Comparison of ENCODE assay signal across 1 cellular context in the genomic region with DNA sequence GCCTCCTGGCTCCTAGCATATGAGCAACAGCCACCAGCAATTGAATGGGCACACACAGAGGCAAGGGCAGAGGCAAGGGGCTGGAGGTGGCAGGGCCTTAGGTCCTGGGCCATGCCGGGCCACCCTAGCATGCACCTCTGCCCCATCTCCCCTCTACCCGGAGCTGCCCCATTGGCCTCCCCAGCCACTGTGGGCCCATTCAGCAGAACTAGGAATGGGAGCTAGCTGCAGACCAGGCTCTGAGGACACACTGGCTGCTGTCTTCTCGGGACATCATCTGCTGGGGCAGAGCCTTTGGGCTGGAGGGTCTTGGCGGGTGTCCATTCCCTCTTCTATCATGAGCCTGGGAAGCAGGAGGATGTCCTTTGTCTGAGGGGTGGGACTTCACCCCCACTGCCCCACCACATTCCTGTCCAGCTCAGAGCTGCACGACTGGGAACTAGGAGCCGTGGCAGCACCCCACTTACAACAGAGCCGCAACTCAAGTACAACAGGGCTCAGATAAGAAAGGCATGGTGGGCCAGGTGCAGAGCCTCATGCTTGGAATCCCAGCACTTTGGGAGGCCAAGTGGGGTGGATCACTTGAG.
TF ChIP-seq lines count a peak whose summit lies in the region.

No MANE protein-coding gene starts in this region.

TF ChIP-seq in K562, 482 proteins besides CTCF, POLR2A, EP300 and RAD21:
- TF ChIP-seq HSF4 (CRISPR knock-in tag; IDR thresholded peaks at IDR 0.05; ENCODE audit: borderline replicate concordance) (no peak), DNMT1 (IDR thresholded peaks at IDR 0.05) (no peak), ZNF121 (CRISPR knock-in tag; conservative IDR thresholded peaks at IDR 0.05) (no peak), ZNF311 (CRISPR knock-in tag; IDR thresholded peaks at IDR 0.05) (no peak), TARDBP (IDR thresholded peaks at IDR 0.05) (no peak), PHF8 (IDR thresholded peaks at IDR 0.05; ENCODE audit: borderline replicate concordance, low read length) (no peak), CBFA2T3 (IDR thresholded peaks at IDR 0.05) (no peak), TFAM (CRISPR knock-in tag; conservative IDR thresholded peaks at IDR 0.05) (no peak)
- TF ChIP-seq, protein P1, sequence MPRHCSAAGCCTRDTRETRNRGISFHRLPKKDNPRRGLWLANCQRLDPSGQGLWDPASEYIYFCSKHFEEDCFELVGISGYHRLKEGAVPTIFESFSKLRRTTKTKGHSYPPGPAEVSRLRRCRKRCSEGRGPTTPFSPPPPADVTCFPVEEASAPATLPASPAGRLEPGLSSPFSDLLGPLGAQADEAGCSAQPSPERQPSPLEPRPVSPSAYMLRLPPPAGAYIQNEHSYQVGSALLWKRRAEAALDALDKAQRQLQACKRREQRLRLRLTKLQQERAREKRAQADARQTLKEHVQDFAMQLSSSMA (CRISPR knock-in tag; IDR thresholded peaks at IDR 0.05), result no peak
- TF ChIP-seq, protein P2, sequence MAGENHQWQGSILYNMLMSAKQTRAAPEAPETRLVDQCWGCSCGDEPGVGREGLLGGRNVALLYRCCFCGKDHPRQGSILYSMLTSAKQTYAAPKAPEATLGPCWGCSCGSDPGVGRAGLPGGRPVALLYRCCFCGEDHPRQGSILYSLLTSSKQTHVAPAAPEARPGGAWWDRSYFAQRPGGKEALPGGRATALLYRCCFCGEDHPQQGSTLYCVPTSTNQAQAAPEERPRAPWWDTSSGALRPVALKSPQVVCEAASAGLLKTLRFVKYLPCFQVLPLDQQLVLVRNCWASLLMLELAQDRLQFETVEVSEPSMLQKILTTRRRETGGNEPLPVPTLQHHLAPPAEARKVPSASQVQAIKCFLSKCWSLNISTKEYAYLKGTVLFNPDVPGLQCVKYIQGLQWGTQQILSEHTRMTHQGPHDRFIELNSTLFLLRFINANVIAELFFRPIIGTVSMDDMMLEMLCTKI (IDR thresholded peaks at IDR 0.05; ENCODE audit: partially characterized antibody), result no peak
- TF ChIP-seq, protein P3, sequence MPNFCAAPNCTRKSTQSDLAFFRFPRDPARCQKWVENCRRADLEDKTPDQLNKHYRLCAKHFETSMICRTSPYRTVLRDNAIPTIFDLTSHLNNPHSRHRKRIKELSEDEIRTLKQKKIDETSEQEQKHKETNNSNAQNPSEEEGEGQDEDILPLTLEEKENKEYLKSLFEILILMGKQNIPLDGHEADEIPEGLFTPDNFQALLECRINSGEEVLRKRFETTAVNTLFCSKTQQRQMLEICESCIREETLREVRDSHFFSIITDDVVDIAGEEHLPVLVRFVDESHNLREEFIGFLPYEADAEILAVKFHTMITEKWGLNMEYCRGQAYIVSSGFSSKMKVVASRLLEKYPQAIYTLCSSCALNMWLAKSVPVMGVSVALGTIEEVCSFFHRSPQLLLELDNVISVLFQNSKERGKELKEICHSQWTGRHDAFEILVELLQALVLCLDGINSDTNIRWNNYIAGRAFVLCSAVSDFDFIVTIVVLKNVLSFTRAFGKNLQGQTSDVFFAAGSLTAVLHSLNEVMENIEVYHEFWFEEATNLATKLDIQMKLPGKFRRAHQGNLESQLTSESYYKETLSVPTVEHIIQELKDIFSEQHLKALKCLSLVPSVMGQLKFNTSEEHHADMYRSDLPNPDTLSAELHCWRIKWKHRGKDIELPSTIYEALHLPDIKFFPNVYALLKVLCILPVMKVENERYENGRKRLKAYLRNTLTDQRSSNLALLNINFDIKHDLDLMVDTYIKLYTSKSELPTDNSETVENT (CRISPR knock-in tag; IDR thresholded peaks at IDR 0.05), result no peak
- TF ChIP-seq, protein P4, sequence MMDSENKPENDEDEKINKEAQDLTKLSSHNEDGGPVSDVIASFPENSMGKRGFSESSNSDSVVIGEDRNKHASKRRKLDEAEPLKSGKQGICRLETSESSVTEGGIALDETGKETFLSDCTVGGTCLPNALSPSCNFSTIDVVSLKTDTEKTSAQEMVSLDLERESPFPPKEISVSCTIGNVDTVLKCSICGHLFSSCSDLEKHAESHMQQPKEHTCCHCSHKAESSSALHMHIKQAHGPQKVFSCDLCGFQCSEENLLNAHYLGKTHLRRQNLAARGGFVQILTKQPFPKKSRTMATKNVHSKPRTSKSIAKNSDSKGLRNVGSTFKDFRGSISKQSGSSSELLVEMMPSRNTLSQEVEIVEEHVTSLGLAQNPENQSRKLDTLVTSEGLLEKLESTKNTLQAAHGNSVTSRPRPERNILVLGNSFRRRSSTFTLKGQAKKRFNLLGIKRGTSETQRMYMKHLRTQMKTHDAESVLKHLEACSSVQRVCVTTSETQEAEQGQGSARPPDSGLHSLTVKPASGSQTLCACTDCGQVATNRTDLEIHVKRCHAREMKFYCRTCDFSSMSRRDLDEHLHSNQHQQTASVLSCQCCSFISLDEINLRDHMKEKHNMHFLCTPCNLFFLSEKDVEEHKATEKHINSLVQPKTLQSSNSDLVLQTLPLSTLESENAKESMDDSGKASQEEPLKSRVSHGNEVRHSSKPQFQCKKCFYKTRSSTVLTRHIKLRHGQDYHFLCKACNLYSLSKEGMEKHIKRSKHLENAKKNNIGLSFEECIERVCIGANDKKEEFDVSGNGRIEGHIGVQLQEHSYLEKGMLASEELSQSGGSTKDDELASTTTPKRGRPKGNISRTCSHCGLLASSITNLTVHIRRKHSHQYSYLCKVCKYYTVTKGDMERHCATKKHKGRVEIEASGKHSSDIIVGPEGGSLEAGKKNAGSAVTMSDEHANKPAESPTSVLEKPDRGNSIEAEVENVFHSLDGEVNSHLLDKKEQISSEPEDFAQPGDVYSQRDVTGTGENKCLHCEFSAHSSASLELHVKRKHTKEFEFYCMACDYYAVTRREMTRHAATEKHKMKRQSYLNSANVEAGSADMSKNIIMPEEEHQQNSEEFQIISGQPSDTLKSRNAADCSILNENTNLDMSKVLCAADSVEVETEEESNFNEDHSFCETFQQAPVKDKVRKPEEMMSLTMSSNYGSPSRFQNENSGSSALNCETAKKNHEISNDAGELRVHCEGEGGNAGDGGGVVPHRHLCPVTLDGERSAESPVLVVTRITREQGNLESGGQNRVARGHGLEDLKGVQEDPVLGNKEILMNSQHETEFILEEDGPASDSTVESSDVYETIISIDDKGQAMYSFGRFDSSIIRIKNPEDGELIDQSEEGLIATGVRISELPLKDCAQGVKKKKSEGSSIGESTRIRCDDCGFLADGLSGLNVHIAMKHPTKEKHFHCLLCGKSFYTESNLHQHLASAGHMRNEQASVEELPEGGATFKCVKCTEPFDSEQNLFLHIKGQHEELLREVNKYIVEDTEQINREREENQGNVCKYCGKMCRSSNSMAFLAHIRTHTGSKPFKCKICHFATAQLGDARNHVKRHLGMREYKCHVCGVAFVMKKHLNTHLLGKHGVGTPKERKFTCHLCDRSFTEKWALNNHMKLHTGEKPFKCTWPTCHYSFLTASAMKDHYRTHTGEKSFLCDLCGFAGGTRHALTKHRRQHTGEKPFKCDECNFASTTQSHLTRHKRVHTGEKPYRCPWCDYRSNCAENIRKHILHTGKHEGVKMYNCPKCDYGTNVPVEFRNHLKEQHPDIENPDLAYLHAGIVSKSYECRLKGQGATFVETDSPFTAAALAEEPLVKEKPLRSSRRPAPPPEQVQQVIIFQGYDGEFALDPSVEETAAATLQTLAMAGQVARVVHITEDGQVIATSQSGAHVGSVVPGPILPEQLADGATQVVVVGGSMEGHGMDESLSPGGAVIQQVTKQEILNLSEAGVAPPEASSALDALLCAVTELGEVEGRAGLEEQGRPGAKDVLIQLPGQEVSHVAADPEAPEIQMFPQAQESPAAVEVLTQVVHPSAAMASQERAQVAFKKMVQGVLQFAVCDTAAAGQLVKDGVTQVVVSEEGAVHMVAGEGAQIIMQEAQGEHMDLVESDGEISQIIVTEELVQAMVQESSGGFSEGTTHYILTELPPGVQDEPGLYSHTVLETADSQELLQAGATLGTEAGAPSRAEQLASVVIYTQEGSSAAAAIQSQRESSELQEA (IDR thresholded peaks at IDR 0.05; ENCODE audit: low read depth), result no peak
- TF ChIP-seq, protein P5, sequence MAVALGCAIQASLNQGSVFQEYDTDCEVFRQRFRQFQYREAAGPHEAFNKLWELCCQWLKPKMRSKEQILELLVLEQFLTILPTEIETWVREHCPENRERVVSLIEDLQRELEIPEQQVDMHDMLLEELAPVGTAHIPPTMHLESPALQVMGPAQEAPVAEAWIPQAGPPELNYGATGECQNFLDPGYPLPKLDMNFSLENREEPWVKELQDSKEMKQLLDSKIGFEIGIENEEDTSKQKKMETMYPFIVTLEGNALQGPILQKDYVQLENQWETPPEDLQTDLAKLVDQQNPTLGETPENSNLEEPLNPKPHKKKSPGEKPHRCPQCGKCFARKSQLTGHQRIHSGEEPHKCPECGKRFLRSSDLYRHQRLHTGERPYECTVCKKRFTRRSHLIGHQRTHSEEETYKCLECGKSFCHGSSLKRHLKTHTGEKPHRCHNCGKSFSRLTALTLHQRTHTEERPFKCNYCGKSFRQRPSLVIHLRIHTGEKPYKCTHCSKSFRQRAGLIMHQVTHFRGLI (CRISPR knock-in tag; IDR thresholded peaks at IDR 0.05), result no peak
